ENCODE assay signal across 24 cellular contexts in the genomic region with DNA sequence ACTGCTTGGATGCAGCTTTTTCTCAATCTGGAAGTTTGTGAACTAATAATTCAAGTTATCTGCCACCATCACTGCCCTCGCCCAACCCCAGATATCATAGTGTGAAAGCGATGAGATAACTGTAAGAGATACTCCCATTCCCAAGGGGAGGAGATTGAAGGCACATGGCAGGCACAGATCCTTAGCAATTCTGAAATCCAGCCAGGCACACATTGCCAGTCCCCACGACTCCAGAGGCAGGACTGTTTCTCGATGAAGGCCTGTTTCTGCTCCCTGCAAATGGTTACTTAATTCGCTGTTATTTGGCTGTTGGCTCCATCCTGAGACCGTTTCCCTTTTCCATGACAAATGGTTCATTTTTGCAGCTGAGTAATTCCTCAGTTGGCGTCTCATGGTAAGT.
"Had no signal": no experiment of that assay in that cellular context is flagged by ENCODE, and none has a peak within 500 bp of the region (broad histone marks: within the 10 kb centered on the region; RNA-seq: fewer than 3 reads in every experiment).

No MANE protein-coding gene starts in this region.

- H3K9me3 ChIP-seq: colonic mucosa, esophagus squamous epithelium had no signal

- H3K4me3 ChIP-seq: colonic mucosa, esophagus squamous epithelium had no signal

- H3K27ac ChIP-seq: brain microvascular endothelial cell, colonic mucosa, epithelial cell of prostate, esophagus squamous epithelium, WERI-Rb-1 had no signal

- H3K4me1 ChIP-seq: colonic mucosa, esophagus squamous epithelium had no signal

- H3K27me3 ChIP-seq: brain microvascular endothelial cell, colonic mucosa, esophagus squamous epithelium had no signal

- ATAC-seq: activated CD4-positive, CD25-positive, alpha-beta regulatory T cell treated with anti-CD3 and anti-CD28 coated beads, Interleukin-2, amount 50 U/mL, for 24 hours; activated CD8-positive, alpha-beta T cell treated with anti-CD3 and anti-CD28 coated beads for 36 hours; activated T-cell treated with anti-CD3 and anti-CD28 coated beads, Interleukin-2, amount 50 U/mL, for 4 hours; activated T-helper 17 cell treated with anti-CD3 and anti-CD28 coated beads, Interleukin-2, amount 50 U/mL, for 72 hours had no signal

- DNase-seq: activated B cell treated with CpG ODN at 0.5 μM for 24 hours; activated CD4-positive, alpha-beta T cell treated with anti-CD3 and anti-CD28 coated beads for 48 hours; activated CD4-positive, alpha-beta T cell treated with anti-CD3 and anti-CD28 coated beads, Interleukin-2, amount 50 U/mL, for 1 hour; activated CD4-positive, alpha-beta T cell treated with anti-CD3 and anti-CD28 coated beads, Interleukin-2, amount 50 U/mL, for 48 hours; activated CD8-positive, alpha-beta memory T cell treated with anti-CD3 and anti-CD28 coated beads for 24 hours; activated CD8-positive, alpha-beta T cell treated with anti-CD3 and anti-CD28 coated beads for 36 hours; activated effector memory CD4-positive, alpha-beta T cell treated with Interleukin-2 at 50 U/mL for 16 hours; activated gamma-delta T cell treated with Interleukin-2 at 50 U/mL for 16 hours; activated naive CD4-positive, alpha-beta T cell treated with anti-CD3 and anti-CD28 coated beads, Interleukin-2, amount 50 U/mL, for 16 hours; activated naive CD4-positive, alpha-beta T cell treated with Interleukin-2 at 50 U/mL for 16 hours; activated T-cell treated with anti-CD3 and anti-CD28 coated beads, Interleukin-2, amount 50 U/mL, for 4 hours; amniotic stem cell; anterior cingulate cortex; brain microvascular endothelial cell; colonic mucosa; effector CD8-positive, alpha-beta T cell; esophagus squamous epithelium; foreskin fibroblast; head of caudate nucleus; T-helper 9 cell; WERI-Rb-1 had no signal

- H3K36me3 ChIP-seq: brain microvascular endothelial cell, colonic mucosa, esophagus squamous epithelium, WERI-Rb-1 had no signal
